Comparison of ENCODE assay signal across 29 cellular contexts in genomic region chrX:114462266-114462665, GRCh38.
DNase-seq lines count a peak whose midpoint lies in the region; ATAC-seq, FAIRE-seq and TF ChIP-seq lines count a peak whose summit lies in the region.
"Had no signal": no experiment of that assay in that cellular context is flagged by ENCODE, and none has a peak within 500 bp of the region (broad histone marks: within the 10 kb centered on the region; RNA-seq: fewer than 3 reads in every experiment).

No MANE protein-coding gene starts in this region.

- no peak overlapping the region for H3K4ac ChIP-seq in H1 (replicated peaks; ENCODE audit: insufficient read length, low read depth, low read length)

- H3K14ac ChIP-seq in H1 (ENCODE audit: insufficient read length) = no peak overlapping the region

- TF ChIP-seq RAD21 in H1 (IDR thresholded peaks at IDR 0.05 in 1 of 2, conservative IDR thresholded peaks at IDR 0.05 in 1 of 2; ENCODE audit: low read depth in 2 of 2, low read length in 2 of 2) = no peak

- H2BK20ac ChIP-seq in H1 (ENCODE audit: low read length) = no peak overlapping the region

- H4K5ac ChIP-seq in H1 (ENCODE audit: insufficient read length, low read depth, low read length) = no peak overlapping the region

- no peak for DNase-seq in GM23338 (ENCODE audit: low spot score)
- DNase-seq in HAP-1 (ENCODE audit: low spot score in 2 of 2) = peak; percentile 56 to 100
- no peak for DNase-seq in H1 (ENCODE audit: low read depth in 1 of 2, low spot score in 2 of 2)
- no peak for DNase-seq in natural killer cell
- no peak for DNase-seq in head of caudate nucleus
- DNase-seq in superior temporal gyrus (ENCODE audit: extremely low spot score) = no peak
- DNase-seq: 8988T; ACHN; BE2C; C1 segment of cervical spinal cord; CD4-positive, alpha-beta memory T cell; CD4-positive, CD25-positive, alpha-beta regulatory T cell; CD8-positive, alpha-beta memory T cell; COR-L47; DMS 273 treated with DMSO at 0.1 percent for 48 hours; DMS153; DMS53; DMS79; DND-41; EL; GDM1 had no signal

- ATAC-seq in GM23338 = no peak
- ATAC-seq in natural killer cell = no peak
- no peak for ATAC-seq in GM19467 (IDR thresholded peaks at IDR 0.05; ENCODE audit: unreplicated experiment)
- ATAC-seq: GM12878 had no signal

- H3K9me2 ChIP-seq in GM23338 (ENCODE audit: insufficient read depth) = no peaks in the 10 kb centered on the region

- peaks cover 51% of the 10 kb centered on the region for H3K4me1 ChIP-seq in GM23338 (ENCODE audit: insufficient read depth)
- peaks cover 34% of the 10 kb centered on the region for H3K4me1 ChIP-seq in HAP-1
- peaks cover 0 to 12% (median 1%) of the 10 kb centered on the region in 4 experiments; a peak in 3 of 7 replicates for H3K4me1 ChIP-seq in H1 (replicated peaks in 1 of 4; ENCODE audit: control insufficient read depth in 3 of 4, insufficient read depth in 4 of 4, low read length in 3 of 4)
- peaks cover 50% of the 10 kb centered on the region for H3K4me1 ChIP-seq in iPS-18a (ENCODE audit: control insufficient read depth, low read depth, low read length)
- H3K4me1 ChIP-seq: BE2C, BLaER1 had no signal

- H3K27ac Mint-ChIP-seq in GM23338 (no peak overlapping the region), natural killer cell (no peak overlapping the region)
- H3K27ac Mint-ChIP-seq: CD14-positive monocyte; CD4-positive, alpha-beta memory T cell; CD4-positive, CD25-positive, alpha-beta regulatory T cell; CD8-positive, alpha-beta memory T cell had no signal

- H3K4me3 ChIP-seq in GM23338 (no peak overlapping the region), HAP-1 (no peak overlapping the region), H1 (ENCODE audit: extremely low read depth in 1 of 4, insufficient read depth in 2 of 4, low read depth in 3 of 4, low read length in 4 of 4) (no peak overlapping the region), iPS-18a (ENCODE audit: low read length) (peak overlapping the region; percentile 8)
- H3K4me3 ChIP-seq: BLaER1, GM12878 had no signal

- H4K20me1 ChIP-seq in GM23338 (replicated peaks; ENCODE audit: insufficient read depth) = no peaks in the 10 kb centered on the region
- H4K20me1 ChIP-seq in H1 (replicated peaks in 1 of 2; ENCODE audit: control insufficient read depth in 1 of 2, insufficient read depth in 2 of 2, low read length in 2 of 2) = no peaks in the 10 kb centered on the region
- H4K20me1 ChIP-seq: BLaER1 had no signal

- H3K79me2 ChIP-seq in GM23338 (replicated peaks; ENCODE audit: insufficient read depth) (peaks cover 44% of the 10 kb centered on the region), H1 (ENCODE audit: control insufficient read depth in 1 of 2, insufficient read depth in 2 of 2, low read length in 2 of 2) (peaks cover 0 to 40% of the 10 kb centered on the region in 2 experiments; a peak in 2 of 4 replicates)

- no peak for TF ChIP-seq POLR2A in H1 (IDR thresholded peaks at IDR 0.05; ENCODE audit: control extremely low read depth in 1 of 2, low read depth in 2 of 2, low read length in 2 of 2)

- H3K4me2 ChIP-seq in GM23338 (peak overlapping the region; percentile 13; the same call in 1 of the 2 replicates), H1 (ENCODE audit: insufficient read depth in 1 of 2, low read depth in 2 of 2, low read length in 2 of 2) (peak overlapping the region in 1 of 2 experiments; percentile 7; a peak in 1 of 4 replicates)
- H3K4me2 ChIP-seq: BLaER1 had no signal

- no peaks in the 10 kb centered on the region for H3K36me3 ChIP-seq in GM23338 (ENCODE audit: insufficient read depth)
- no peaks in the 10 kb centered on the region for H3K36me3 ChIP-seq in HAP-1 (replicated peaks)
- H3K36me3 ChIP-seq in H1 (ENCODE audit: control insufficient read depth in 2 of 4, insufficient read depth in 4 of 4, low read length in 3 of 4) = peaks cover 0 to 7% (median 0%) of the 10 kb centered on the region in 4 experiments; a peak in 1 of 8 replicates
- H3K36me3 ChIP-seq in iPS-18a (ENCODE audit: control insufficient read depth, low read depth, low read length) = no peaks in the 10 kb centered on the region
- H3K36me3 ChIP-seq: BE2C, BLaER1 had no signal

- POLR2A ChIA-PET in H1 (lab: Charles Lee; ENCODE audit: partially characterized antibody) = interaction anchor here (0.8 to 2.1 kb wide), 2 partner anchors 11 to 27 kb away, joined by 3 to 6 read pairs; no protein-coding TSS in a partner anchor

- no peak overlapping the region for H3K27ac ChIP-seq in GM23338 (ENCODE audit: low read depth)
- H3K27ac ChIP-seq in H1 (ENCODE audit: low read depth, low read length) = no peak overlapping the region
- H3K27ac ChIP-seq in iPS-18a (ENCODE audit: low read length) = no peak overlapping the region
- H3K27ac ChIP-seq: BLaER1 had no signal

- no peak overlapping the region for H2BK15ac ChIP-seq in H1 (ENCODE audit: low read length)

- H3K27me3 ChIP-seq in GM23338 (ENCODE audit: insufficient read depth) (no peaks in the 10 kb centered on the region), HAP-1 (ENCODE audit: low read depth) (no peaks in the 10 kb centered on the region), H1 (replicated peaks in 1 of 4; ENCODE audit: control insufficient read depth in 3 of 4, extremely low read depth in 1 of 4, insufficient read depth in 3 of 4, low read length in 3 of 4) (no peaks in the 10 kb centered on the region), iPS-18a (ENCODE audit: control insufficient read depth, insufficient read depth, low read length) (no peaks in the 10 kb centered on the region)
- H3K27me3 ChIP-seq: BE2C had no signal

- H2AFZ ChIP-seq in GM23338 (no peak overlapping the region), H1 (ENCODE audit: low read length) (no peak overlapping the region)

- no peak overlapping the region for H4K91ac ChIP-seq in H1 (replicated peaks; ENCODE audit: insufficient read length, low read length)

- H2AK5ac ChIP-seq in H1 (ENCODE audit: low read depth, low read length) = no peak overlapping the region

- H3K18ac ChIP-seq in H1 (ENCODE audit: extremely low read depth, low read length) = no peak overlapping the region

- H2BK5ac ChIP-seq in H1 (ENCODE audit: low read depth, low read length) = no peak overlapping the region

- H3K23ac ChIP-seq in H1 (ENCODE audit: insufficient read length) = no peak overlapping the region

- H3K9me3 ChIP-seq in HAP-1 (no peaks in the 10 kb centered on the region), H1 (ENCODE audit: insufficient read depth in 2 of 2, low read depth in 1 of 2, low read length in 1 of 2) (no peaks in the 10 kb centered on the region), iPS-18a (ENCODE audit: control insufficient read depth, low read depth, low read length) (no peaks in the 10 kb centered on the region)
- H3K9me3 ChIP-seq: BE2C, BLaER1 had no signal

- intact Hi-C loops in natural killer cell (cut with micrococcal nuclease) (no loop called here), head of caudate nucleus (cut with DNase I) (no loop called here)

- H3K9me3 Mint-ChIP-seq in GM23338 = 0 out of 3 replicates have a peak, but pooled peaks cover 5% of the 10 kb centered on the region
- peaks cover 3 to 8% of the 10 kb centered on the region in 2 donors for H3K9me3 Mint-ChIP-seq in natural killer cell

- no peaks in the 10 kb centered on the region for H3K79me1 ChIP-seq in H1 (ENCODE audit: low read depth, low read length)

- H3K27me3 Mint-ChIP-seq in GM23338 (ENCODE audit: insufficient read depth, low read depth, poor library complexity) (peaks cover 4% of the 10 kb centered on the region), natural killer cell (ENCODE audit: low read depth in 2 of 2) (no peaks in the 10 kb centered on the region)
- H3K27me3 Mint-ChIP-seq: CD4-positive, alpha-beta memory T cell; CD4-positive, CD25-positive, alpha-beta regulatory T cell had no signal

- in situ Hi-C loops in HAP-1 (cut with MboI; ENCODE audit: low sequenced_read_pairs) = no loop called here

- H3K36me3 Mint-ChIP-seq in GM23338 (ENCODE audit: low read depth) = peaks cover 12% of the 10 kb centered on the region
- H3K36me3 Mint-ChIP-seq in natural killer cell = no peaks in the 10 kb centered on the region
- H3K36me3 Mint-ChIP-seq: CD14-positive monocyte; CD4-positive, alpha-beta memory T cell; CD4-positive, CD25-positive, alpha-beta regulatory T cell; CD8-positive, alpha-beta memory T cell had no signal

- H4K8ac ChIP-seq in H1 (ENCODE audit: extremely low read depth, insufficient read depth, low read length) = no peak overlapping the region

- H3K4me3 Mint-ChIP-seq in GM23338 = no peak overlapping the region
- H3K4me3 Mint-ChIP-seq in natural killer cell = no peak overlapping the region
- H3K4me3 Mint-ChIP-seq: CD14-positive monocyte; CD4-positive, alpha-beta memory T cell; CD4-positive, CD25-positive, alpha-beta regulatory T cell; CD8-positive, alpha-beta memory T cell had no signal

- no peak for TF ChIP-seq EP300 in H1 (IDR thresholded peaks at IDR 0.05; ENCODE audit: borderline replicate concordance in 1 of 2, low read depth in 2 of 2, low read length in 2 of 2)

- H2BK12ac ChIP-seq in H1 (ENCODE audit: low read depth, low read length) = no peak overlapping the region

- FAIRE-seq in H1 (lab: Jason Lieb, UNC) = peak; percentile 73
- FAIRE-seq: A204.1, GM12878, GM12892, GM18507 had no signal

- H2BK120ac ChIP-seq in H1 (replicated peaks; ENCODE audit: low read depth, low read length) = no peak overlapping the region

- no peak overlapping the region for H3K56ac ChIP-seq in H1 (replicated peaks; ENCODE audit: insufficient read length, low read depth, low read length)

- 0 out of 2 replicates have a peak, but pooled peaks cover 3% of the 10 kb centered on the region for H3F3A ChIP-seq in GM23338 (replicated peaks; ENCODE audit: low read depth)

- no peaks in the 10 kb centered on the region for H3K23me2 ChIP-seq in H1 (ENCODE audit: low read depth, low read length)

- CTCF ChIA-PET in H1 (lab: Charles Lee; ENCODE audit: partially characterized antibody) = interaction anchor here (1.2 kb wide), 2 partner anchors 118 to 158 kb away, joined by 3 read pairs; no protein-coding TSS in a partner anchor

- H3K9ac ChIP-seq in H1 (replicated peaks in 1 of 4; ENCODE audit: extremely low read depth in 1 of 4, low read depth in 3 of 4, low read length in 3 of 4) (no peak overlapping the region), iPS-18a (ENCODE audit: low read length) (no peak overlapping the region)
- H3K9ac ChIP-seq: BLaER1 had no signal

- TF ChIP-seq CTCF in GM23338 (conservative IDR thresholded peaks at IDR 0.05; ENCODE audit: low read depth in 2 of 2) = no peak
- TF ChIP-seq CTCF in H1 (IDR thresholded peaks at IDR 0.05; ENCODE audit: control extremely low read depth in 1 of 3, insufficient read depth in 1 of 3, low read depth in 1 of 3, low read length in 3 of 3) = no peak
- TF ChIP-seq CTCF in natural killer cell (IDR thresholded peaks at IDR 0.05) = no peak

- peaks cover 48% of the 10 kb centered on the region for H3K4me1 Mint-ChIP-seq in GM23338
- no peaks in the 10 kb centered on the region for H3K4me1 Mint-ChIP-seq in natural killer cell
- H3K4me1 Mint-ChIP-seq: CD14-positive monocyte; CD4-positive, alpha-beta memory T cell; CD4-positive, CD25-positive, alpha-beta regulatory T cell; CD8-positive, alpha-beta memory T cell had no signal

TF ChIP-seq in GM23338, 12 proteins besides CTCF, POLR2A, EP300 and RAD21 (continues in another document):
- TF ChIP-seq EZH2phosphoT487 (IDR thresholded peaks at IDR 0.05; ENCODE audit: unreplicated experiment) (no peak), ZNF114 (CRISPR knock-in tag; IDR thresholded peaks at IDR 0.05) (no peak)

TF ChIP-seq in H1, 55 proteins besides CTCF, POLR2A, EP300 and RAD21 (continues in another document):
- no peak for TF ChIP-seq MAFK (IDR thresholded peaks at IDR 0.05; ENCODE audit: low read depth, low read length)
- TF ChIP-seq HDAC6 (IDR thresholded peaks at IDR 0.05; ENCODE audit: low read depth, low read length) = no peak

Comparison
In these comparisons a context has a peak if more than half of its experiments do, and no peak if none do; other contexts are left out.
1. DNase-seq: peak in HAP-1 (2 of 2); none in GM23338 (single experiment), H1 (0 of 2), natural killer cell (single experiment), head of caudate nucleus (0 of 42) and superior temporal gyrus (single experiment).